Comparison of ENCODE assay signal across 18 cellular contexts in the genomic region with DNA sequence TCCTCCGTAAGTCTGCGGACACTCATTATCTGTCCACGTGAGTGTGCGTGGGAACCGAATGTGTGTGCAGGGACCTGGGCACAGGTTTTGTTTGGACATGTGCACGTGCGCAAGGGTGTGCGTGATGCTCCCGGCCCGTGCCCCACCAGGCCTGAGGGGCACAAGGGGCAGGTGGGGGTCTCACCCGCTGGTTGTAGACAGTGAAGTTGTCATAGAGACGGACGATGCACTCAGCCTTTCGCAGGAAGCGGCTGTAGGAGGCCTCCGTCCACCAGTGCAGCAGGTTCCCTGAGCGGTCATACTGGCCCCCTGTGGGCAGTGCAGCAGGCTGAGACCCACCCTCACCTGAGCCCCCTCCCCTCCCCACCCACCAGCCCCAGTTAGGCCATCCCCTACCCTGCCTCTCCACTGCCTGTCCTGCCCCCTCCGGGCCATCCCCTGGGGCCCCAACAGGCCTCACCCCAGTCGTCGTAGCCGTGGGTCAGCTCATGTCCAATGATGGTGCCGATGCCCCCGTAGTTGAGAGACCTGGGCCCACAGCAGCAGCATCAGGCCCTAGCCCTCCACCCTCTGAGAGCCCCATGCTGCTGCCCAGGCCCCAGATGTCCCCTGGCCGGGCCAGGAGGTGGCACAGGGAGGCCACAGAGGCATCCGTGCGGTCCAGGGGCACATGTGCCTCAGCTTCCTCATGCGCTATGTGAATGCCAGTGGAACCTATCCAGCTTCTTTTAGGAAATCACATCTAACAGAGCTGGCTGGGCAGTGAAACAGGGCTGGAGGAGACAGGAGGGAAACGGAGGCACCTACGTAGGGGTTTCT. TPM values are rescaled to one million over a fixed set of nuclear protein-coding genes. Genes with fewer than 3 reads are reported as not detected.
"Had no signal": no experiment of that assay in that cellular context is flagged by ENCODE, and none has a peak within 500 bp of the region (broad histone marks: within the 10 kb centered on the region; RNA-seq: fewer than 3 reads in every experiment).

No MANE protein-coding gene starts in this region.

- H3K36me3 ChIP-seq: brain microvascular endothelial cell, tibial artery, uterus had no signal

- H3K9me3 ChIP-seq: tibial artery, uterus had no signal

- ATAC-seq: foreskin keratinocyte; left colon; naive thymus-derived CD4-positive, alpha-beta T cell had no signal

- H3K4me3 Mint-ChIP-seq: activated CD4-positive, alpha-beta memory T cell treated with anti-CD3 and anti-CD28 coated beads, Interleukin-2, amount 10 ng/mL, durations not matched to agents 7 days and 5 days; activated T-helper 1 cell treated with anti-CD3 and anti-CD28 coated beads, Interleukin-12 subunit alpha, Interleukin-12 subunit beta, Interleukin-2, Interleukin-4 antibody, amounts not matched to agents 30 ng/mL and 10 ng/mL and 1 ng/mL, durations not matched to agents 14 hours and 24 hours and 36 hours; naive thymus-derived CD4-positive, alpha-beta T cell had no signal

- H3K27ac ChIP-seq: brain microvascular endothelial cell, foreskin keratinocyte, skin epidermis, tibial artery, uterus had no signal

- H3K36me3 Mint-ChIP-seq: naive thymus-derived CD4-positive, alpha-beta T cell had no signal

- H3K4me3 ChIP-seq: skin epidermis, tibial artery, uterus had no signal

- DNase-seq: activated CD4-positive, alpha-beta memory T cell treated with anti-CD3 and anti-CD28 coated beads, Interleukin-2, amount 10 ng/mL, durations not matched to agents 7 days and 5 days; activated CD4-positive, alpha-beta T cell treated with anti-CD3 and anti-CD28 coated beads for 4 hours; anterior cingulate cortex; brain microvascular endothelial cell; effector CD8-positive, alpha-beta T cell; foreskin keratinocyte; naive thymus-derived CD4-positive, alpha-beta T cell; stimulated activated CD4-positive, alpha-beta T cell treated with anti-CD3 and anti-CD28 coated beads, Interleukin-4, amount 100 ng/mL, for 24 hours; stimulated activated naive CD4-positive, alpha-beta T cell; uterus had no signal

- H3K9me3 Mint-ChIP-seq: activated CD4-positive, alpha-beta memory T cell treated with anti-CD3 and anti-CD28 coated beads, Interleukin-2, amount 10 ng/mL, durations not matched to agents 7 days and 5 days; activated T-helper 1 cell treated with anti-CD3 and anti-CD28 coated beads, Interleukin-12 subunit alpha, Interleukin-12 subunit beta, Interleukin-2, Interleukin-4 antibody, amounts not matched to agents 30 ng/mL and 10 ng/mL and 1 ng/mL, durations not matched to agents 14 hours and 24 hours and 36 hours; naive thymus-derived CD4-positive, alpha-beta T cell had no signal

- H3K4me1 ChIP-seq: foreskin keratinocyte had no signal

- H3K27ac Mint-ChIP-seq: activated CD4-positive, alpha-beta memory T cell treated with anti-CD3 and anti-CD28 coated beads, Interleukin-2, amount 10 ng/mL, durations not matched to agents 7 days and 5 days; activated T-helper 1 cell treated with anti-CD3 and anti-CD28 coated beads, Interleukin-12 subunit alpha, Interleukin-12 subunit beta, Interleukin-2, Interleukin-4 antibody, amounts not matched to agents 30 ng/mL and 10 ng/mL and 1 ng/mL, durations not matched to agents 14 hours and 24 hours and 36 hours; naive thymus-derived CD4-positive, alpha-beta T cell had no signal

RNA-seq across cellular contexts. Expression of a gene that starts 6.1 kb away (rescaled TPM):
- total RNA-seq: activated CD4-positive, alpha-beta memory T cell treated with anti-CD3 and anti-CD28 coated beads, Interleukin-2, amount 10 ng/mL, durations not matched to agents 7 days and 5 days; activated T-helper 1 cell treated with anti-CD3 and anti-CD28 coated beads, Interleukin-12 subunit alpha, Interleukin-12 subunit beta, Interleukin-2, Interleukin-4 antibody, amounts not matched to agents 30 ng/mL and 10 ng/mL and 1 ng/mL, durations not matched to agents 14 hours and 24 hours and 36 hours; foreskin keratinocyte; left colon; mononuclear cell; naive thymus-derived CD4-positive, alpha-beta T cell; subcutaneous adipose tissue; T-helper 1 cell treated with Interleukin-12 subunit alpha and Interleukin-12 subunit beta and Interleukin-4 antibody, amounts not matched to agents 30 ng/mL and 1 ng/mL, for 36 hours had no signal
- polyA plus RNA-seq: foreskin keratinocyte; naive thymus-derived CD4-positive, alpha-beta T cell had no signal

RNA-seq across cellular contexts. Expression of a gene that starts 25.6 kb away (rescaled TPM):
- total RNA-seq: activated CD4-positive, alpha-beta memory T cell treated with anti-CD3 and anti-CD28 coated beads, Interleukin-2, amount 10 ng/mL, durations not matched to agents 7 days and 5 days; activated T-helper 1 cell treated with anti-CD3 and anti-CD28 coated beads, Interleukin-12 subunit alpha, Interleukin-12 subunit beta, Interleukin-2, Interleukin-4 antibody, amounts not matched to agents 30 ng/mL and 10 ng/mL and 1 ng/mL, durations not matched to agents 14 hours and 24 hours and 36 hours; foreskin keratinocyte; mononuclear cell; naive thymus-derived CD4-positive, alpha-beta T cell; posterior vena cava; subcutaneous adipose tissue; T-helper 1 cell treated with Interleukin-12 subunit alpha and Interleukin-12 subunit beta and Interleukin-4 antibody, amounts not matched to agents 30 ng/mL and 1 ng/mL, for 36 hours; uterus had no signal
- polyA plus RNA-seq: foreskin keratinocyte; naive thymus-derived CD4-positive, alpha-beta T cell had no signal

RNA-seq across cellular contexts. Expression of a gene that starts 38.7 kb away (rescaled TPM):
- total RNA-seq: activated CD4-positive, alpha-beta memory T cell treated with anti-CD3 and anti-CD28 coated beads, Interleukin-2, amount 10 ng/mL, durations not matched to agents 7 days and 5 days; activated T-helper 1 cell treated with anti-CD3 and anti-CD28 coated beads, Interleukin-12 subunit alpha, Interleukin-12 subunit beta, Interleukin-2, Interleukin-4 antibody, amounts not matched to agents 30 ng/mL and 10 ng/mL and 1 ng/mL, durations not matched to agents 14 hours and 24 hours and 36 hours; foreskin keratinocyte; left colon; mononuclear cell; naive thymus-derived CD4-positive, alpha-beta T cell; posterior vena cava; subcutaneous adipose tissue; T-helper 1 cell treated with Interleukin-12 subunit alpha and Interleukin-12 subunit beta and Interleukin-4 antibody, amounts not matched to agents 30 ng/mL and 1 ng/mL, for 36 hours; uterus had no signal
- polyA plus RNA-seq: foreskin keratinocyte; naive thymus-derived CD4-positive, alpha-beta T cell had no signal

RNA-seq across cellular contexts. Expression of a gene that starts 44.4 kb away (rescaled TPM):
- total RNA-seq: activated CD4-positive, alpha-beta memory T cell treated with anti-CD3 and anti-CD28 coated beads, Interleukin-2, amount 10 ng/mL, durations not matched to agents 7 days and 5 days; activated T-helper 1 cell treated with anti-CD3 and anti-CD28 coated beads, Interleukin-12 subunit alpha, Interleukin-12 subunit beta, Interleukin-2, Interleukin-4 antibody, amounts not matched to agents 30 ng/mL and 10 ng/mL and 1 ng/mL, durations not matched to agents 14 hours and 24 hours and 36 hours; foreskin keratinocyte; left colon; mononuclear cell; naive thymus-derived CD4-positive, alpha-beta T cell; posterior vena cava; subcutaneous adipose tissue; T-helper 1 cell treated with Interleukin-12 subunit alpha and Interleukin-12 subunit beta and Interleukin-4 antibody, amounts not matched to agents 30 ng/mL and 1 ng/mL, for 36 hours; uterus had no signal
- polyA plus RNA-seq: foreskin keratinocyte had no signal

RNA-seq across cellular contexts. Expression of a gene that starts 58.0 kb away (rescaled TPM):
- total RNA-seq: activated CD4-positive, alpha-beta memory T cell treated with anti-CD3 and anti-CD28 coated beads, Interleukin-2, amount 10 ng/mL, durations not matched to agents 7 days and 5 days; activated T-helper 1 cell treated with anti-CD3 and anti-CD28 coated beads, Interleukin-12 subunit alpha, Interleukin-12 subunit beta, Interleukin-2, Interleukin-4 antibody, amounts not matched to agents 30 ng/mL and 10 ng/mL and 1 ng/mL, durations not matched to agents 14 hours and 24 hours and 36 hours; foreskin keratinocyte; left colon; mononuclear cell; naive thymus-derived CD4-positive, alpha-beta T cell; posterior vena cava; subcutaneous adipose tissue; T-helper 1 cell treated with Interleukin-12 subunit alpha and Interleukin-12 subunit beta and Interleukin-4 antibody, amounts not matched to agents 30 ng/mL and 1 ng/mL, for 36 hours; uterus had no signal
- polyA plus RNA-seq: foreskin keratinocyte had no signal
